1 cellular context compared by ENCODE assay signal in the genomic region with DNA sequence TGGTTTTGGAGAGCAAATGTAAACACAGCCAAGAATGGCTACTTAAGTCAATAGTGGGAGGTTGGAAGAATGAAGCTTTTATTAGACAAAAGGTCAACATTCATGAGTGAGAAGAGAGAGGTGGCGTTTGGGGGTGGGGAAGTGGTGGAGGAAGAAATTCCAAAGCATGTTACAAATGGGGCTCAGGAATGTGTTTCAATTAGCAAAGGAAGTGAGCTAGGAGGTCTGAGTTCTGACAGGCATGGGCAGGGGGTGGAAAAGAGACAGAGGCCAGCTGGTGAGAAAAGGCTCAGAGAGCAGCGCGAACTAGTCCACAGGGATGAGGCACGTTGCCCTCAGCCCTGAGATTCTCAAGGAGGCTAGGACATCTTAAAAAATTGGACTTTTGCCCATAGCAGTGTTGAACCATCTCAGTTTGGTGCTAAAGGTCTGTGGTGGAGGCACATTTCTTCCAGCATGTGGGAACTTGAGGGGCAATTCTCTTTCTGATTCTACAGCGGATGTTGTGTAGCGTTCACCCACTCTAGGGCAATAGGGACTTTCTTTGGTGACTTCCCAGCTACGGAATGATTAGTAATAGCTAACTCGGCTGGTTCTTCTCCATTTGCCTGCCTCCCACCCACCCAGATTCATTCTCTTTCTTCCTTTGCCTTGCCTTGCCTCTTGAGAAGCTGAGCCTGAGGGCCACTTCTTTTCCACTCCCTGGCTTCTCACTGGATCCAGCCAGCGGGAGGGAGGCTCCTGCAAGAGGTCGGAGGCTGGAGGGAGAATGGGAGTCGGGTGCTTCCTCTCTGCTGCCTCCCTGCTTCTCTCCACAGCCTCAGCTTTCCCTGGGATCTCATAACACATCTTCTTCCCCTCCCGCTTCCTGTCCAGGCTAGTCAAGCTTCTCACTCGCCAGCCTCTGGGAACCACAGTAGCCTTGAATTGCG.
TF ChIP-seq lines count a peak whose summit lies in the region.

No MANE protein-coding gene starts in this region.

TF ChIP-seq in HepG2, 621 proteins besides CTCF, POLR2A, EP300 and RAD21 (continued from another document and continues in another):
- TF ChIP-seq KDM1A (CRISPR knock-in tag; IDR thresholded peaks at IDR 0.05), result no peak
- TF ChIP-seq, protein P1, sequence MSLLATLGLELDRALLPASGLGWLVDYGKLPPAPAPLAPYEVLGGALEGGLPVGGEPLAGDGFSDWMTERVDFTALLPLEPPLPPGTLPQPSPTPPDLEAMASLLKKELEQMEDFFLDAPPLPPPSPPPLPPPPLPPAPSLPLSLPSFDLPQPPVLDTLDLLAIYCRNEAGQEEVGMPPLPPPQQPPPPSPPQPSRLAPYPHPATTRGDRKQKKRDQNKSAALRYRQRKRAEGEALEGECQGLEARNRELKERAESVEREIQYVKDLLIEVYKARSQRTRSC (CRISPR knock-in tag; IDR thresholded peaks at IDR 0.05; ENCODE audit: low read depth), result no peak
- TF ChIP-seq ZBTB8A (CRISPR knock-in tag; IDR thresholded peaks at IDR 0.05; ENCODE audit: borderline replicate concordance, low read depth), result no peak
- TF ChIP-seq ZNF543 (CRISPR knock-in tag; IDR thresholded peaks at IDR 0.05), result no peak
- TF ChIP-seq NFE2L1 (CRISPR knock-in tag; IDR thresholded peaks at IDR 0.05; ENCODE audit: borderline replicate concordance), result no peak
- TF ChIP-seq, protein P2, sequence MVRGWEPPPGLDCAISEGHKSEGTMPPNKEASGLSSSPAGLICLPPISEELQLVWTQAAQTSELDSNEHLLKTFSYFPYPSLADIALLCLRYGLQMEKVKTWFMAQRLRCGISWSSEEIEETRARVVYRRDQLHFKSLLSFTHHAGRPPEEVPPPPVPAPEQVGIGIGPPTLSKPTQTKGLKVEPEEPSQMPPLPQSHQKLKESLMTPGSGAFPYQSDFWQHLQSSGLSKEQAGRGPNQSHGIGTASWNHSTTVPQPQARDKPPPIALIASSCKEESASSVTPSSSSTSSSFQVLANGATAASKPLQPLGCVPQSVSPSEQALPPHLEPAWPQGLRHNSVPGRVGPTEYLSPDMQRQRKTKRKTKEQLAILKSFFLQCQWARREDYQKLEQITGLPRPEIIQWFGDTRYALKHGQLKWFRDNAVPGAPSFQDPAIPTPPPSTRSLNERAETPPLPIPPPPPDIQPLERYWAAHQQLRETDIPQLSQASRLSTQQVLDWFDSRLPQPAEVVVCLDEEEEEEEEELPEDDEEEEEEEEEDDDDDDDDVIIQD (CRISPR knock-in tag; IDR thresholded peaks at IDR 0.05; ENCODE audit: low read depth), result peak; percentile 33; the same call in 1 of the 2 replicates
- TF ChIP-seq, protein P3, sequence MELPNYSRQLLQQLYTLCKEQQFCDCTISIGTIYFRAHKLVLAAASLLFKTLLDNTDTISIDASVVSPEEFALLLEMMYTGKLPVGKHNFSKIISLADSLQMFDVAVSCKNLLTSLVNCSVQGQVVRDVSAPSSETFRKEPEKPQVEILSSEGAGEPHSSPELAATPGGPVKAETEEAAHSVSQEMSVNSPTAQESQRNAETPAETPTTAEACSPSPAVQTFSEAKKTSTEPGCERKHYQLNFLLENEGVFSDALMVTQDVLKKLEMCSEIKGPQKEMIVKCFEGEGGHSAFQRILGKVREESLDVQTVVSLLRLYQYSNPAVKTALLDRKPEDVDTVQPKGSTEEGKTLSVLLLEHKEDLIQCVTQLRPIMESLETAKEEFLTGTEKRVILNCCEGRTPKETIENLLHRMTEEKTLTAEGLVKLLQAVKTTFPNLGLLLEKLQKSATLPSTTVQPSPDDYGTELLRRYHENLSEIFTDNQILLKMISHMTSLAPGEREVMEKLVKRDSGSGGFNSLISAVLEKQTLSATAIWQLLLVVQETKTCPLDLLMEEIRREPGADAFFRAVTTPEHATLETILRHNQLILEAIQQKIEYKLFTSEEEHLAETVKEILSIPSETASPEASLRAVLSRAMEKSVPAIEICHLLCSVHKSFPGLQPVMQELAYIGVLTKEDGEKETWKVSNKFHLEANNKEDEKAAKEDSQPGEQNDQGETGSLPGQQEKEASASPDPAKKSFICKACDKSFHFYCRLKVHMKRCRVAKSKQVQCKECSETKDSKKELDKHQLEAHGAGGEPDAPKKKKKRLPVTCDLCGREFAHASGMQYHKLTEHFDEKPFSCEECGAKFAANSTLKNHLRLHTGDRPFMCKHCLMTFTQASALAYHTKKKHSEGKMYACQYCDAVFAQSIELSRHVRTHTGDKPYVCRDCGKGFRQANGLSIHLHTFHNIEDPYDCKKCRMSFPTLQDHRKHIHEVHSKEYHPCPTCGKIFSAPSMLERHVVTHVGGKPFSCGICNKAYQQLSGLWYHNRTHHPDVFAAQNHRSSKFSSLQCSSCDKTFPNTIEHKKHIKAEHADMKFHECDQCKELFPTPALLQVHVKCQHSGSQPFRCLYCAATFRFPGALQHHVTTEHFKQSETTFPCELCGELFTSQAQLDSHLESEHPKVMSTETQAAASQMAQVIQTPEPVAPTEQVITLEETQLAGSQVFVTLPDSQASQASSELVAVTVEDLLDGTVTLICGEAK (IDR thresholded peaks at IDR 0.05), result no peak
- TF ChIP-seq, protein P3 (CRISPR knock-in tag; IDR thresholded peaks at IDR 0.05), result no peak
- no peak for TF ChIP-seq MAFG (CRISPR knock-in tag; IDR thresholded peaks at IDR 0.05)
- no peak for TF ChIP-seq ZNF33B (CRISPR knock-in tag; IDR thresholded peaks at IDR 0.05)
- no peak for TF ChIP-seq ZSCAN29 (CRISPR knock-in tag; conservative IDR thresholded peaks at IDR 0.05)
- TF ChIP-seq NCOA1 (CRISPR knock-in tag; IDR thresholded peaks at IDR 0.05), result no peak
- TF ChIP-seq ZNF260 (CRISPR knock-in tag; IDR thresholded peaks at IDR 0.05; ENCODE audit: borderline replicate concordance, low read depth), result no peak
- TF ChIP-seq NFE2L2 (IDR thresholded peaks at IDR 0.05; ENCODE audit: low read length), result no peak
- no peak for TF ChIP-seq SP140L (CRISPR knock-in tag; IDR thresholded peaks at IDR 0.05; ENCODE audit: borderline replicate concordance)
- no peak for TF ChIP-seq MTF1 (CRISPR knock-in tag; IDR thresholded peaks at IDR 0.05)
- TF ChIP-seq, protein P4, sequence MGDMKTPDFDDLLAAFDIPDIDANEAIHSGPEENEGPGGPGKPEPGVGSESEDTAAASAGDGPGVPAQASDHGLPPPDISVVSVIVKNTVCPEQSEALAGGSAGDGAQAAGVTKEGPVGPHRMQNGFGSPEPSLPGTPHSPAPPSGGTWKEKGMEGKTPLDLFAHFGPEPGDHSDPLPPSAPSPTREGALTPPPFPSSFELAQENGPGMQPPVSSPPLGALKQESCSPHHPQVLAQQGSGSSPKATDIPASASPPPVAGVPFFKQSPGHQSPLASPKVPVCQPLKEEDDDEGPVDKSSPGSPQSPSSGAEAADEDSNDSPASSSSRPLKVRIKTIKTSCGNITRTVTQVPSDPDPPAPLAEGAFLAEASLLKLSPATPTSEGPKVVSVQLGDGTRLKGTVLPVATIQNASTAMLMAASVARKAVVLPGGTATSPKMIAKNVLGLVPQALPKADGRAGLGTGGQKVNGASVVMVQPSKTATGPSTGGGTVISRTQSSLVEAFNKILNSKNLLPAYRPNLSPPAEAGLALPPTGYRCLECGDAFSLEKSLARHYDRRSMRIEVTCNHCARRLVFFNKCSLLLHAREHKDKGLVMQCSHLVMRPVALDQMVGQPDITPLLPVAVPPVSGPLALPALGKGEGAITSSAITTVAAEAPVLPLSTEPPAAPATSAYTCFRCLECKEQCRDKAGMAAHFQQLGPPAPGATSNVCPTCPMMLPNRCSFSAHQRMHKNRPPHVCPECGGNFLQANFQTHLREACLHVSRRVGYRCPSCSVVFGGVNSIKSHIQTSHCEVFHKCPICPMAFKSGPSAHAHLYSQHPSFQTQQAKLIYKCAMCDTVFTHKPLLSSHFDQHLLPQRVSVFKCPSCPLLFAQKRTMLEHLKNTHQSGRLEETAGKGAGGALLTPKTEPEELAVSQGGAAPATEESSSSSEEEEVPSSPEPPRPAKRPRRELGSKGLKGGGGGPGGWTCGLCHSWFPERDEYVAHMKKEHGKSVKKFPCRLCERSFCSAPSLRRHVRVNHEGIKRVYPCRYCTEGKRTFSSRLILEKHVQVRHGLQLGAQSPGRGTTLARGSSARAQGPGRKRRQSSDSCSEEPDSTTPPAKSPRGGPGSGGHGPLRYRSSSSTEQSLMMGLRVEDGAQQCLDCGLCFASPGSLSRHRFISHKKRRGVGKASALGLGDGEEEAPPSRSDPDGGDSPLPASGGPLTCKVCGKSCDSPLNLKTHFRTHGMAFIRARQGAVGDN (CRISPR knock-in tag; IDR thresholded peaks at IDR 0.05), result peak; percentile 48; the same call in 1 of the 2 replicates
- TF ChIP-seq SIN3B (IDR thresholded peaks at IDR 0.05; ENCODE audit: low read length), result no peak
- TF ChIP-seq ZNF772 (CRISPR knock-in tag; IDR thresholded peaks at IDR 0.05), result no peak
- TF ChIP-seq NFATC3 (CRISPR knock-in tag; IDR thresholded peaks at IDR 0.05), result no peak
- TF ChIP-seq, protein P5, sequence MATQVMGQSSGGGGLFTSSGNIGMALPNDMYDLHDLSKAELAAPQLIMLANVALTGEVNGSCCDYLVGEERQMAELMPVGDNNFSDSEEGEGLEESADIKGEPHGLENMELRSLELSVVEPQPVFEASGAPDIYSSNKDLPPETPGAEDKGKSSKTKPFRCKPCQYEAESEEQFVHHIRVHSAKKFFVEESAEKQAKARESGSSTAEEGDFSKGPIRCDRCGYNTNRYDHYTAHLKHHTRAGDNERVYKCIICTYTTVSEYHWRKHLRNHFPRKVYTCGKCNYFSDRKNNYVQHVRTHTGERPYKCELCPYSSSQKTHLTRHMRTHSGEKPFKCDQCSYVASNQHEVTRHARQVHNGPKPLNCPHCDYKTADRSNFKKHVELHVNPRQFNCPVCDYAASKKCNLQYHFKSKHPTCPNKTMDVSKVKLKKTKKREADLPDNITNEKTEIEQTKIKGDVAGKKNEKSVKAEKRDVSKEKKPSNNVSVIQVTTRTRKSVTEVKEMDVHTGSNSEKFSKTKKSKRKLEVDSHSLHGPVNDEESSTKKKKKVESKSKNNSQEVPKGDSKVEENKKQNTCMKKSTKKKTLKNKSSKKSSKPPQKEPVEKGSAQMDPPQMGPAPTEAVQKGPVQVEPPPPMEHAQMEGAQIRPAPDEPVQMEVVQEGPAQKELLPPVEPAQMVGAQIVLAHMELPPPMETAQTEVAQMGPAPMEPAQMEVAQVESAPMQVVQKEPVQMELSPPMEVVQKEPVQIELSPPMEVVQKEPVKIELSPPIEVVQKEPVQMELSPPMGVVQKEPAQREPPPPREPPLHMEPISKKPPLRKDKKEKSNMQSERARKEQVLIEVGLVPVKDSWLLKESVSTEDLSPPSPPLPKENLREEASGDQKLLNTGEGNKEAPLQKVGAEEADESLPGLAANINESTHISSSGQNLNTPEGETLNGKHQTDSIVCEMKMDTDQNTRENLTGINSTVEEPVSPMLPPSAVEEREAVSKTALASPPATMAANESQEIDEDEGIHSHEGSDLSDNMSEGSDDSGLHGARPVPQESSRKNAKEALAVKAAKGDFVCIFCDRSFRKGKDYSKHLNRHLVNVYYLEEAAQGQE (IDR thresholded peaks at IDR 0.05; ENCODE audit: borderline replicate concordance in 1 of 2, low read depth in 1 of 2, low read length in 2 of 2), result no peak
- 0 out of 2 replicates have a peak, but pooled peaks have one; percentile 34 for TF ChIP-seq KAT8 (CRISPR knock-in tag; IDR thresholded peaks at IDR 0.05)
- TF ChIP-seq, protein P6, sequence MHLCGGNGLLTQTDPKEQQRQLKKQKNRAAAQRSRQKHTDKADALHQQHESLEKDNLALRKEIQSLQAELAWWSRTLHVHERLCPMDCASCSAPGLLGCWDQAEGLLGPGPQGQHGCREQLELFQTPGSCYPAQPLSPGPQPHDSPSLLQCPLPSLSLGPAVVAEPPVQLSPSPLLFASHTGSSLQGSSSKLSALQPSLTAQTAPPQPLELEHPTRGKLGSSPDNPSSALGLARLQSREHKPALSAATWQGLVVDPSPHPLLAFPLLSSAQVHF (CRISPR knock-in tag; IDR thresholded peaks at IDR 0.05), result no peak
- TF ChIP-seq, protein P7, sequence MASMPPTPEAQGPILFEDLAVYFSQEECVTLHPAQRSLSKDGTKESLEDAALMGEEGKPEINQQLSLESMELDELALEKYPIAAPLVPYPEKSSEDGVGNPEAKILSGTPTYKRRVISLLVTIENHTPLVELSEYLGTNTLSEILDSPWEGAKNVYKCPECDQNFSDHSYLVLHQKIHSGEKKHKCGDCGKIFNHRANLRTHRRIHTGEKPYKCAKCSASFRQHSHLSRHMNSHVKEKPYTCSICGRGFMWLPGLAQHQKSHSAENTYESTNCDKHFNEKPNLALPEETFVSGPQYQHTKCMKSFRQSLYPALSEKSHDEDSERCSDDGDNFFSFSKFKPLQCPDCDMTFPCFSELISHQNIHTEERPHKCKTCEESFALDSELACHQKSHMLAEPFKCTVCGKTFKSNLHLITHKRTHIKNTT (CRISPR knock-in tag; IDR thresholded peaks at IDR 0.05), result no peak
- TF ChIP-seq ZNF121 (CRISPR knock-in tag; IDR thresholded peaks at IDR 0.05), result no peak
- TF ChIP-seq, protein P8, sequence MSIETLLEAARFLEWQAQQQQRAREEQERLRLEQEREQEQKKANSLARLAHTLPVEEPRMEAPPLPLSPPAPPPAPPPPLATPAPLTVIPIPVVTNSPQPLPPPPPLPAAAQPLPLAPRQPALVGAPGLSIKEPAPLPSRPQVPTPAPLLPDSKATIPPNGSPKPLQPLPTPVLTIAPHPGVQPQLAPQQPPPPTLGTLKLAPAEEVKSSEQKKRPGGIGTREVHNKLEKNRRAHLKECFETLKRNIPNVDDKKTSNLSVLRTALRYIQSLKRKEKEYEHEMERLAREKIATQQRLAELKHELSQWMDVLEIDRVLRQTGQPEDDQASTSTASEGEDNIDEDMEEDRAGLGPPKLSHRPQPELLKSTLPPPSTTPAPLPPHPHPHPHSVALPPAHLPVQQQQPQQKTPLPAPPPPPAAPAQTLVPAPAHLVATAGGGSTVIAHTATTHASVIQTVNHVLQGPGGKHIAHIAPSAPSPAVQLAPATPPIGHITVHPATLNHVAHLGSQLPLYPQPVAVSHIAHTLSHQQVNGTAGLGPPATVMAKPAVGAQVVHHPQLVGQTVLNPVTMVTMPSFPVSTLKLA (IDR thresholded peaks at IDR 0.05), result no peak
- 0 out of 2 replicates have a peak, but pooled peaks have one; percentile 33 for TF ChIP-seq ZFP36L1 (CRISPR knock-in tag; IDR thresholded peaks at IDR 0.05)
